In genomic region chr2:226426292-226426736, GRCh38 we compare ENCODE assay signal across 1 cellular context.
A peak's percentile ranks its signal among the peaks of the same experiment; 100 is the strongest.
TF ChIP-seq lines count a peak whose summit lies in the region.

No MANE protein-coding gene starts in this region.

TF ChIP-seq in SK-N-SH, 30 proteins besides CTCF, POLR2A, EP300 and RAD21 (continued from another document):
- TF ChIP-seq REST (IDR thresholded peaks at IDR 0.05; ENCODE audit: low read depth, low read length) = no peak
- no peak for TF ChIP-seq ZBTB33 (IDR thresholded peaks at IDR 0.05; ENCODE audit: borderline replicate concordance, low read depth)
- no peak for TF ChIP-seq EZH2phosphoT487 (IDR thresholded peaks at IDR 0.05; ENCODE audit: borderline replicate concordance, low read depth)
- TF ChIP-seq ELF1 (IDR thresholded peaks at IDR 0.05) = no peak
- no peak for TF ChIP-seq TEAD4 (IDR thresholded peaks at IDR 0.05; ENCODE audit: borderline replicate concordance, insufficient read depth)
- peak; percentile 68 for TF ChIP-seq PBX3 (IDR thresholded peaks at IDR 0.05)
- peak; percentile 50; the same call in 1 of the 2 replicates for TF ChIP-seq NFIC (IDR thresholded peaks at IDR 0.05; ENCODE audit: borderline replicate concordance)
- peak; percentile 33; the same call in 1 of the 2 replicates for TF ChIP-seq FOSL2 (IDR thresholded peaks at IDR 0.05; ENCODE audit: borderline replicate concordance, low read depth)
- no peak for TF ChIP-seq TAF1 (IDR thresholded peaks at IDR 0.05; ENCODE audit: borderline replicate concordance, low read depth, low read length)
- TF ChIP-seq MEF2A (IDR thresholded peaks at IDR 0.05; ENCODE audit: borderline replicate concordance, low read depth) = no peak
- no peak for TF ChIP-seq USF2 (IDR thresholded peaks at IDR 0.05; ENCODE audit: borderline replicate concordance, low read depth, low read length)
- TF ChIP-seq RCOR1 (IDR thresholded peaks at IDR 0.05; ENCODE audit: low read length) = no peak
- TF ChIP-seq JUND (IDR thresholded peaks at IDR 0.05) = peak; percentile 37
- TF ChIP-seq GATA2 (CRISPR knock-in tag; IDR thresholded peaks at IDR 0.05) = no peak
- TF ChIP-seq CHD2 (IDR thresholded peaks at IDR 0.05; ENCODE audit: low read length, partially characterized antibody) = no peak
- no peak for TF ChIP-seq FOXJ3 (CRISPR knock-in tag; IDR thresholded peaks at IDR 0.05)
- 0 out of 2 replicates have a peak, but pooled peaks have one; percentile 24 for TF ChIP-seq RXRA (IDR thresholded peaks at IDR 0.05; ENCODE audit: borderline replicate concordance, low read depth)
- TF ChIP-seq SIN3A (IDR thresholded peaks at IDR 0.05; ENCODE audit: borderline replicate concordance, low read depth, low read length) = no peak
TF ChIP-seq in SK-N-SH: peak in this region for 6.
